20 cellular contexts compared by ENCODE assay signal in genomic region chr1:91777630-91778300, GRCh38.
A peak's percentile ranks its signal among the peaks of the same experiment; 100 is the strongest.
DNase-seq lines count a peak whose midpoint lies in the region; ATAC-seq, FAIRE-seq and TF ChIP-seq lines count a peak whose summit lies in the region.
"Had no signal": no experiment of that assay in that cellular context is flagged by ENCODE, and none has a peak within 500 bp of the region (broad histone marks: within the 10 kb centered on the region; RNA-seq: fewer than 3 reads in every experiment).

No MANE protein-coding gene starts in this region.

- DNase-seq in DMS153 (lab: John Stamatoyannopoulos, UW) = peak; percentile 16
- DNase-seq in NCI-H510A (lab: John Stamatoyannopoulos, UW) = peak; percentile 54
- DNase-seq in H1 (ENCODE audit: low read depth in 1 of 2, low spot score in 2 of 2) = no peak
- no peak for DNase-seq in coronary artery (ENCODE audit: low spot score)
- DNase-seq in activated CD4-positive, alpha-beta memory T cell treated with anti-CD3 and anti-CD28 coated beads, Interleukin-2, amount 10 ng/mL, durations not matched to agents 7 days and 5 days = no peak
- DNase-seq in DMS79 treated with DMSO at 0.1 percent for 48 hours (lab: John Stamatoyannopoulos, UW) = no peak
- DNase-seq: activated CD4-positive, alpha-beta memory T cell treated with anti-CD3 and anti-CD28 coated beads for 36 hours; activated naive CD8-positive, alpha-beta T cell treated with anti-CD3 and anti-CD28 coated beads, Interleukin-2, amount 10 ng/mL, durations not matched to agents 7 days and 5 days; CD8-positive, alpha-beta T cell; EL; kidney glomerular epithelial cell; NK-92 treated with Interleukin-12 subunit alpha and Interleukin-12 subunit beta, amount 100 ng/mL, for 24 hours; retina; RPMI8226 had no signal

- H2BK5ac ChIP-seq in H1 (ENCODE audit: low read depth, low read length) = peak overlapping the region; percentile 31; the same call in 1 of the 2 replicates

- H2BK120ac ChIP-seq in H1 (replicated peaks; ENCODE audit: low read depth, low read length) = no peak overlapping the region

- TF ChIP-seq EP300 in H1 (IDR thresholded peaks at IDR 0.05; ENCODE audit: borderline replicate concordance in 1 of 2, low read depth in 2 of 2, low read length in 2 of 2) = no peak

- H3K23me2 ChIP-seq in H1 (ENCODE audit: low read depth, low read length) = no peaks in the 10 kb centered on the region

- H3K18ac ChIP-seq in H1 (ENCODE audit: extremely low read depth, low read length) = peak overlapping the region; percentile 40; the same call in 1 of the 2 replicates

- no peak overlapping the region for H4K8ac ChIP-seq in H1 (ENCODE audit: extremely low read depth, insufficient read depth, low read length)

- no peak for FAIRE-seq in H1 (lab: Jason Lieb, UNC)
- FAIRE-seq: GM19239 had no signal

- peaks cover 52% of the 10 kb centered on the region for H3K4me1 Mint-ChIP-seq in nephron
- H3K4me1 Mint-ChIP-seq in activated CD4-positive, alpha-beta memory T cell treated with anti-CD3 and anti-CD28 coated beads, Interleukin-2, amount 10 ng/mL, durations not matched to agents 7 days and 5 days = peaks cover 9% of the 10 kb centered on the region

- H4K20me1 ChIP-seq in H1 (replicated peaks in 1 of 2; ENCODE audit: control insufficient read depth in 1 of 2, insufficient read depth in 2 of 2, low read length in 2 of 2) = no peaks in the 10 kb centered on the region

- no peak overlapping the region for H2AK5ac ChIP-seq in H1 (ENCODE audit: low read depth, low read length)

- H3K9me3 ChIP-seq in H1 (ENCODE audit: insufficient read depth in 2 of 2, low read depth in 1 of 2, low read length in 1 of 2) = no peaks in the 10 kb centered on the region
- H3K9me3 ChIP-seq: neutrophil had no signal

- H3K27ac Mint-ChIP-seq in nephron = peak overlapping the region; percentile 49 to 85 (median 79)
- H3K27ac Mint-ChIP-seq in activated CD4-positive, alpha-beta memory T cell treated with anti-CD3 and anti-CD28 coated beads, Interleukin-2, amount 10 ng/mL, durations not matched to agents 7 days and 5 days = no peak overlapping the region
- H3K27ac Mint-ChIP-seq: activated CD4-positive, alpha-beta memory T cell treated with anti-CD3 and anti-CD28 coated beads for 36 hours; activated naive CD8-positive, alpha-beta T cell treated with anti-CD3 and anti-CD28 coated beads, Interleukin-2, amount 10 ng/mL, durations not matched to agents 7 days and 5 days; stimulated activated naive CD8-positive, alpha-beta T cell treated with anti-CD3 and anti-CD28 coated beads, Interleukin-15, Interleukin-2, amounts not matched to agents 100 ng/mL and 50 ng/mL, for 24 hours had no signal

- no peak for TF ChIP-seq RAD21 in H1 (IDR thresholded peaks at IDR 0.05 in 1 of 2, conservative IDR thresholded peaks at IDR 0.05 in 1 of 2; ENCODE audit: low read depth in 2 of 2, low read length in 2 of 2)

- peaks cover 3% of the 10 kb centered on the region for H3K9me3 Mint-ChIP-seq in nephron
- H3K9me3 Mint-ChIP-seq in activated CD4-positive, alpha-beta memory T cell treated with anti-CD3 and anti-CD28 coated beads, Interleukin-2, amount 10 ng/mL, durations not matched to agents 7 days and 5 days = no peaks in the 10 kb centered on the region
- H3K9me3 Mint-ChIP-seq: activated CD4-positive, alpha-beta memory T cell treated with anti-CD3 and anti-CD28 coated beads for 36 hours; activated naive CD8-positive, alpha-beta T cell treated with anti-CD3 and anti-CD28 coated beads, Interleukin-2, amount 10 ng/mL, durations not matched to agents 7 days and 5 days; CD8-positive, alpha-beta T cell; stimulated activated naive CD8-positive, alpha-beta T cell treated with anti-CD3 and anti-CD28 coated beads, Interleukin-15, Interleukin-2, amounts not matched to agents 100 ng/mL and 50 ng/mL, for 24 hours had no signal

- no peaks in the 10 kb centered on the region for H3K79me2 ChIP-seq in H1 (ENCODE audit: control insufficient read depth in 1 of 2, insufficient read depth in 2 of 2, low read length in 2 of 2)

- peak overlapping the region in 2 of 3 experiments; percentile 5 for H3K4me3 Mint-ChIP-seq in nephron
- H3K4me3 Mint-ChIP-seq in activated CD4-positive, alpha-beta memory T cell treated with anti-CD3 and anti-CD28 coated beads, Interleukin-2, amount 10 ng/mL, durations not matched to agents 7 days and 5 days = no peak overlapping the region
- H3K4me3 Mint-ChIP-seq: activated CD4-positive, alpha-beta memory T cell treated with anti-CD3 and anti-CD28 coated beads for 36 hours; activated naive CD8-positive, alpha-beta T cell treated with anti-CD3 and anti-CD28 coated beads, Interleukin-2, amount 10 ng/mL, durations not matched to agents 7 days and 5 days; CD8-positive, alpha-beta T cell; stimulated activated naive CD8-positive, alpha-beta T cell treated with anti-CD3 and anti-CD28 coated beads, Interleukin-15, Interleukin-2, amounts not matched to agents 100 ng/mL and 50 ng/mL, for 24 hours had no signal

- WGBS in H1 (ENCODE audit: extremely low coverage in 1 of 2, insufficient coverage in 1 of 2, insufficient read length in 1 of 2, insufficient replicate concordance in 2 of 2, low coverage in 1 of 2, low lambda C conversion rate in 2 of 2, missing lambda C conversion rate in 1 of 2), 2 experiments = 89% methylated on average over 10 of the region's 10 CpGs; no CpG with 5 or more reads in 1 of the 2 experiments

- H3K27me3 ChIP-seq in H1 (replicated peaks in 1 of 4; ENCODE audit: control insufficient read depth in 3 of 4, extremely low read depth in 1 of 4, insufficient read depth in 3 of 4, low read length in 3 of 4) = no peaks in the 10 kb centered on the region
- H3K27me3 ChIP-seq: cardiac muscle cell, neutrophil had no signal

- no peak overlapping the region for H4K91ac ChIP-seq in H1 (replicated peaks; ENCODE audit: insufficient read length, low read length)

- CTCF ChIA-PET in H1 (lab: Charles Lee; ENCODE audit: partially characterized antibody) = interaction anchor here (1.2 to 1.7 kb wide), 3 partner anchors 26 to 148 kb away, joined by 3 read pairs; no protein-coding TSS in a partner anchor
- CTCF ChIA-PET in activated CD4-positive, alpha-beta memory T cell treated with anti-CD3 and anti-CD28 coated beads, Interleukin-2, amount 10 ng/mL, durations not matched to agents 7 days and 5 days (lab: Charles Lee) = no interaction called here

- H3K36me3 Mint-ChIP-seq in nephron (ENCODE audit: low read depth) = peaks cover 20% of the 10 kb centered on the region
- H3K36me3 Mint-ChIP-seq in activated CD4-positive, alpha-beta memory T cell treated with anti-CD3 and anti-CD28 coated beads, Interleukin-2, amount 10 ng/mL, durations not matched to agents 7 days and 5 days (ENCODE audit: low read depth) = peaks cover 58% of the 10 kb centered on the region

- TF ChIP-seq POLR2A in H1 (IDR thresholded peaks at IDR 0.05; ENCODE audit: control extremely low read depth in 1 of 2, low read depth in 2 of 2, low read length in 2 of 2) = no peak

- H3K9ac ChIP-seq in H1 (replicated peaks in 1 of 4; ENCODE audit: extremely low read depth in 1 of 4, low read depth in 3 of 4, low read length in 3 of 4) = no peak overlapping the region

- H3K4me3 ChIP-seq in H1 (ENCODE audit: extremely low read depth in 1 of 4, insufficient read depth in 2 of 4, low read depth in 3 of 4, low read length in 4 of 4) (no peak overlapping the region), coronary artery (no peak overlapping the region)
- H3K4me3 ChIP-seq: cardiac muscle cell had no signal

- no peak overlapping the region for H3K4me2 ChIP-seq in H1 (ENCODE audit: insufficient read depth in 1 of 2, low read depth in 2 of 2, low read length in 2 of 2)

- POLR2A ChIA-PET in H1 (lab: Charles Lee; ENCODE audit: partially characterized antibody) = no interaction called here
- POLR2A ChIA-PET in activated CD4-positive, alpha-beta memory T cell treated with anti-CD3 and anti-CD28 coated beads, Interleukin-2, amount 10 ng/mL, durations not matched to agents 7 days and 5 days (lab: Charles Lee) = interaction anchor here (0.7 kb wide), 1 partner anchor 26 kb away, joined by 3 read pairs; no protein-coding TSS in a partner anchor

- H3K27ac ChIP-seq in H1 (ENCODE audit: low read depth, low read length) (no peak overlapping the region), coronary artery (no peak overlapping the region)
- H3K27ac ChIP-seq: cardiac muscle cell, neutrophil had no signal

- H3K4ac ChIP-seq in H1 (replicated peaks; ENCODE audit: insufficient read length, low read depth, low read length) = no peak overlapping the region

- H3K56ac ChIP-seq in H1 (replicated peaks; ENCODE audit: insufficient read length, low read depth, low read length) = no peak overlapping the region

- H2BK15ac ChIP-seq in H1 (ENCODE audit: low read length) = no peak overlapping the region

- no peak overlapping the region for H3K14ac ChIP-seq in H1 (ENCODE audit: insufficient read length)

- H2BK12ac ChIP-seq in H1 (ENCODE audit: low read depth, low read length) = no peak overlapping the region

- H3K27me3 Mint-ChIP-seq in nephron (ENCODE audit: low read depth) = no peaks in the 10 kb centered on the region
- no peaks in the 10 kb centered on the region for H3K27me3 Mint-ChIP-seq in activated CD4-positive, alpha-beta memory T cell treated with anti-CD3 and anti-CD28 coated beads, Interleukin-2, amount 10 ng/mL, durations not matched to agents 7 days and 5 days
- H3K27me3 Mint-ChIP-seq: activated CD4-positive, alpha-beta memory T cell treated with anti-CD3 and anti-CD28 coated beads for 36 hours; stimulated activated naive CD8-positive, alpha-beta T cell treated with anti-CD3 and anti-CD28 coated beads, Interleukin-15, Interleukin-2, amounts not matched to agents 100 ng/mL and 50 ng/mL, for 24 hours had no signal

- no peak for ATAC-seq in HG03460 (IDR thresholded peaks at IDR 0.05; ENCODE audit: unreplicated experiment)
- ATAC-seq: CD8-positive, alpha-beta T cell had no signal

- H2AFZ ChIP-seq in H1 (ENCODE audit: low read length) = no peak overlapping the region

- no peak for TF ChIP-seq CTCF in H1 (IDR thresholded peaks at IDR 0.05; ENCODE audit: control extremely low read depth in 1 of 3, insufficient read depth in 1 of 3, low read depth in 1 of 3, low read length in 3 of 3)
- TF ChIP-seq CTCF in nephron (IDR thresholded peaks at IDR 0.05; ENCODE audit: unreplicated experiment in 3 of 3) = no peak
- TF ChIP-seq CTCF in coronary artery (IDR thresholded peaks at IDR 0.05) = no peak

- peaks cover 0 to 11% (median 3%) of the 10 kb centered on the region in 4 experiments; a peak in 4 of 7 replicates for H3K4me1 ChIP-seq in H1 (replicated peaks in 1 of 4; ENCODE audit: control insufficient read depth in 3 of 4, insufficient read depth in 4 of 4, low read length in 3 of 4)

- H3K79me1 ChIP-seq in H1 (ENCODE audit: low read depth, low read length) = peaks cover 2% of the 10 kb centered on the region; the same call in 1 of the 2 replicates

- H3K23ac ChIP-seq in H1 (ENCODE audit: insufficient read length) = no peak overlapping the region

- no peaks in the 10 kb centered on the region for H3K36me3 ChIP-seq in H1 (ENCODE audit: control insufficient read depth in 2 of 4, insufficient read depth in 4 of 4, low read length in 3 of 4)
- H3K36me3 ChIP-seq: cardiac muscle cell, neutrophil had no signal

- no peak overlapping the region for H2BK20ac ChIP-seq in H1 (ENCODE audit: low read length)

- H4K5ac ChIP-seq in H1 (ENCODE audit: insufficient read length, low read depth, low read length) = no peak overlapping the region

TF ChIP-seq in H1, 55 proteins besides CTCF, POLR2A, EP300 and RAD21 (continues in another document):
- TF ChIP-seq ZNF274 (IDR thresholded peaks at IDR 0.05; ENCODE audit: borderline replicate concordance, extremely low read depth, low read length) = no peak

Comparison
In these comparisons a context has a peak if more than half of its experiments do, and no peak if none do; other contexts are left out.
1. DNase-seq: peak in DMS153 (single experiment) and NCI-H510A (single experiment); none in H1 (0 of 2), coronary artery (single experiment), activated CD4-positive, alpha-beta memory T cell treated with anti-CD3 and anti-CD28 coated beads, Interleukin-2, amount 10 ng/mL, durations not matched to agents 7 days and 5 days (single experiment) and DMS79 treated with DMSO at 0.1 percent for 48 hours (single experiment).